Comparison of ENCODE assay signal across 19 cellular contexts in the genomic region with DNA sequence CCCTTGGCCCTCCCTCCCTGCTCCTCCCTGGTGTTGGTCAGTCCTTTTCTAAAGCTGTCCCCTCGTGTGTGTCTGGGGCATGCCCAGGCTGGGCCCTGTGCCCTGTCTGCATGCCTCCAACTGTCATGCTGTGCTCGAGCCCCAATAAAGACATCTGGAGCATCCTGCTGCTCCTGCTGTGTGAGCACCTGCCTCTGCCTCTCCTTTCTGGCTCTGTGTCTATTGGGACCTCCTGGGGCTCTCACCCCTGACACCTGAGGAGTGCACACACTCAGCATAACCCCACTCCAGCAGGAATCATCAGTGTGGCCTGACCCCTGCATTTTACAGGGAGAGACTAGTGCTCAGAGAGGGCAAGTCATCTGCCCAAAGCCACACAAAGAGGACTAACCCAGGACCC. TPM values are rescaled to one million over a fixed set of nuclear protein-coding genes. Genes with fewer than 3 reads are reported as not detected.
DNase-seq lines count a peak whose midpoint lies in the region; ATAC-seq, FAIRE-seq and TF ChIP-seq lines count a peak whose summit lies in the region.
"Had no signal": no experiment of that assay in that cellular context is flagged by ENCODE, and none has a peak within 500 bp of the region (broad histone marks: within the 10 kb centered on the region; RNA-seq: fewer than 3 reads in every experiment).

No MANE protein-coding gene starts in this region.

- H3F3A ChIP-seq in GM23338 (replicated peaks; ENCODE audit: low read depth): no peaks in the 10 kb centered on the region

- no peaks in the 10 kb centered on the region for H3K79me2 ChIP-seq in GM23338 (replicated peaks; ENCODE audit: insufficient read depth)

- H4K20me1 ChIP-seq in GM23338 (replicated peaks; ENCODE audit: insufficient read depth): no peaks in the 10 kb centered on the region

- no peaks in the 10 kb centered on the region; the same call in 1 of the 2 replicates for H3K4me1 ChIP-seq in GM23338 (ENCODE audit: insufficient read depth)

- no peaks in the 10 kb centered on the region for H3K27me3 ChIP-seq in GM23338 (ENCODE audit: insufficient read depth)
- H3K27me3 ChIP-seq: heart left ventricle, upper lobe of right lung had no signal

- ATAC-seq in GM23338 (no peak), GM18867 (IDR thresholded peaks at IDR 0.05; ENCODE audit: unreplicated experiment) (no peak)
- ATAC-seq: heart left ventricle, upper lobe of right lung had no signal

- H3K27ac Mint-ChIP-seq in GM23338 (peak overlapping the region; percentile 41; the same call in 1 of the 2 replicates), glutamatergic neuron (ENCODE audit: unreplicated experiment) (peak overlapping the region; percentile 64)

- H3K36me3 Mint-ChIP-seq in GM23338 (ENCODE audit: low read depth) (peaks cover 11% of the 10 kb centered on the region; the same call in 2 of the 3 replicates), glutamatergic neuron (ENCODE audit: unreplicated experiment) (peaks cover 10% of the 10 kb centered on the region)

- H3K4me3 ChIP-seq in GM23338: no peak overlapping the region
- H3K4me3 ChIP-seq: heart left ventricle, upper lobe of right lung had no signal

- DNase-seq in GM23338 (ENCODE audit: low spot score): no peak
- DNase-seq in NCI-H146 (lab: John Stamatoyannopoulos, UW): peak; percentile 96
- DNase-seq in NCI-H510A treated with DMSO at 0.1 percent for 48 hours (lab: John Stamatoyannopoulos, UW): peak; percentile 29
- no peak for DNase-seq in glutamatergic neuron
- no peak for DNase-seq in HCEC 1CT
- no peak for DNase-seq in GM19239 (ENCODE audit: insufficient read length, low spot score)
- DNase-seq: activated CD4-positive, CD25-positive, alpha-beta regulatory T cell treated with anti-CD3 and anti-CD28 coated beads, Interleukin-2, amount 50 U/mL, for 72 hours; activated gamma-delta T cell; Caco-2; Kasumi-1; NCI-H1105; NCI-H226; stimulated activated CD4-positive, alpha-beta T cell treated with anti-CD3 and anti-CD28 coated beads, Interleukin-4, amount 100 ng/mL, for 24 hours; upper lobe of right lung had no signal

- H3K4me2 ChIP-seq in GM23338: no peak overlapping the region

- H3K4me1 Mint-ChIP-seq in GM23338: peaks cover 38% of the 10 kb centered on the region
- peaks cover 33% of the 10 kb centered on the region for H3K4me1 Mint-ChIP-seq in glutamatergic neuron (ENCODE audit: low read depth, unreplicated experiment)

- H3K27me3 Mint-ChIP-seq in GM23338 (ENCODE audit: insufficient read depth, low read depth, poor library complexity): peaks cover 7% of the 10 kb centered on the region
- peaks cover 15% of the 10 kb centered on the region for H3K27me3 Mint-ChIP-seq in glutamatergic neuron (ENCODE audit: unreplicated experiment)

- H3K4me3 Mint-ChIP-seq in GM23338 (no peak overlapping the region), glutamatergic neuron (ENCODE audit: unreplicated experiment) (no peak overlapping the region)
- H3K4me3 Mint-ChIP-seq: neural crest cell had no signal

- TF ChIP-seq CTCF in GM23338 (conservative IDR thresholded peaks at IDR 0.05; ENCODE audit: low read depth in 2 of 2): no peak
- no peak for TF ChIP-seq CTCF in glutamatergic neuron (IDR thresholded peaks at IDR 0.05; ENCODE audit: partially characterized antibody, unreplicated experiment)

- FAIRE-seq in GM19239 (lab: Jason Lieb, UNC): no peak
- FAIRE-seq: bronchial epithelial cell, endothelial cell of umbilical vein had no signal

- no peak overlapping the region for H3K27ac ChIP-seq in GM23338 (ENCODE audit: low read depth)
- H3K27ac ChIP-seq: heart left ventricle, upper lobe of right lung had no signal

- H3K9me3 Mint-ChIP-seq in GM23338 (no peaks in the 10 kb centered on the region; the same call in 2 of the 3 replicates), glutamatergic neuron (ENCODE audit: unreplicated experiment) (peaks cover 13% of the 10 kb centered on the region)
- H3K9me3 Mint-ChIP-seq: neural crest cell had no signal

- H2AFZ ChIP-seq in GM23338: no peak overlapping the region

- H3K9me2 ChIP-seq in GM23338 (ENCODE audit: insufficient read depth): 0 out of 2 replicates have a peak, but pooled peaks cover 3% of the 10 kb centered on the region

- H3K36me3 ChIP-seq in GM23338 (ENCODE audit: insufficient read depth): peaks cover 5% of the 10 kb centered on the region; the same call in 1 of the 2 replicates
- H3K36me3 ChIP-seq: upper lobe of right lung had no signal

TF ChIP-seq in GM23338, 12 proteins besides CTCF, POLR2A, EP300 and RAD21:
- TF ChIP-seq STAT1 (IDR thresholded peaks at IDR 0.05; ENCODE audit: unreplicated experiment): no peak
- no peak for TF ChIP-seq CREB1 (CRISPR knock-in tag; IDR thresholded peaks at IDR 0.05; ENCODE audit: low read depth)
- TF ChIP-seq, protein P1, sequence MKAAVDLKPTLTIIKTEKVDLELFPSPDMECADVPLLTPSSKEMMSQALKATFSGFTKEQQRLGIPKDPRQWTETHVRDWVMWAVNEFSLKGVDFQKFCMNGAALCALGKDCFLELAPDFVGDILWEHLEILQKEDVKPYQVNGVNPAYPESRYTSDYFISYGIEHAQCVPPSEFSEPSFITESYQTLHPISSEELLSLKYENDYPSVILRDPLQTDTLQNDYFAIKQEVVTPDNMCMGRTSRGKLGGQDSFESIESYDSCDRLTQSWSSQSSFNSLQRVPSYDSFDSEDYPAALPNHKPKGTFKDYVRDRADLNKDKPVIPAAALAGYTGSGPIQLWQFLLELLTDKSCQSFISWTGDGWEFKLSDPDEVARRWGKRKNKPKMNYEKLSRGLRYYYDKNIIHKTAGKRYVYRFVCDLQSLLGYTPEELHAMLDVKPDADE (IDR thresholded peaks at IDR 0.05): no peak
- TF ChIP-seq JUNB (IDR thresholded peaks at IDR 0.05; ENCODE audit: unreplicated experiment): no peak
- TF ChIP-seq, protein P2, sequence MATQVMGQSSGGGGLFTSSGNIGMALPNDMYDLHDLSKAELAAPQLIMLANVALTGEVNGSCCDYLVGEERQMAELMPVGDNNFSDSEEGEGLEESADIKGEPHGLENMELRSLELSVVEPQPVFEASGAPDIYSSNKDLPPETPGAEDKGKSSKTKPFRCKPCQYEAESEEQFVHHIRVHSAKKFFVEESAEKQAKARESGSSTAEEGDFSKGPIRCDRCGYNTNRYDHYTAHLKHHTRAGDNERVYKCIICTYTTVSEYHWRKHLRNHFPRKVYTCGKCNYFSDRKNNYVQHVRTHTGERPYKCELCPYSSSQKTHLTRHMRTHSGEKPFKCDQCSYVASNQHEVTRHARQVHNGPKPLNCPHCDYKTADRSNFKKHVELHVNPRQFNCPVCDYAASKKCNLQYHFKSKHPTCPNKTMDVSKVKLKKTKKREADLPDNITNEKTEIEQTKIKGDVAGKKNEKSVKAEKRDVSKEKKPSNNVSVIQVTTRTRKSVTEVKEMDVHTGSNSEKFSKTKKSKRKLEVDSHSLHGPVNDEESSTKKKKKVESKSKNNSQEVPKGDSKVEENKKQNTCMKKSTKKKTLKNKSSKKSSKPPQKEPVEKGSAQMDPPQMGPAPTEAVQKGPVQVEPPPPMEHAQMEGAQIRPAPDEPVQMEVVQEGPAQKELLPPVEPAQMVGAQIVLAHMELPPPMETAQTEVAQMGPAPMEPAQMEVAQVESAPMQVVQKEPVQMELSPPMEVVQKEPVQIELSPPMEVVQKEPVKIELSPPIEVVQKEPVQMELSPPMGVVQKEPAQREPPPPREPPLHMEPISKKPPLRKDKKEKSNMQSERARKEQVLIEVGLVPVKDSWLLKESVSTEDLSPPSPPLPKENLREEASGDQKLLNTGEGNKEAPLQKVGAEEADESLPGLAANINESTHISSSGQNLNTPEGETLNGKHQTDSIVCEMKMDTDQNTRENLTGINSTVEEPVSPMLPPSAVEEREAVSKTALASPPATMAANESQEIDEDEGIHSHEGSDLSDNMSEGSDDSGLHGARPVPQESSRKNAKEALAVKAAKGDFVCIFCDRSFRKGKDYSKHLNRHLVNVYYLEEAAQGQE (IDR thresholded peaks at IDR 0.05; ENCODE audit: unreplicated experiment): no peak
- no peak for TF ChIP-seq ZNF331 (CRISPR knock-in tag; IDR thresholded peaks at IDR 0.05; ENCODE audit: low read depth)

RNA-seq across cellular contexts. Expression of a gene that starts 23.7 kb away (rescaled TPM):
- total RNA-seq in GM23338 (2014; rRNA removed; shearing (Covaris generic)): 10.5 and 10.7 TPM in 2 replicates
- 3.4 and 3.5 TPM in 2 replicates for polyA plus RNA-seq in GM23338 (2016; fragmentation: Nextera tagmentation; extraction: Ambion mirVana)
- 9.7 TPM for total RNA-seq in glutamatergic neuron (ENCODE audit: unreplicated experiment)

Comparison
In these comparisons a context has a peak if more than half of its experiments do, and no peak if none do; other contexts are left out.
1. DNase-seq: peak in NCI-H146 (single experiment) and NCI-H510A treated with DMSO at 0.1 percent for 48 hours (single experiment); none in GM23338 (single experiment), glutamatergic neuron (single experiment), HCEC 1CT (single experiment) and GM19239 (single experiment).